In the genomic region with DNA sequence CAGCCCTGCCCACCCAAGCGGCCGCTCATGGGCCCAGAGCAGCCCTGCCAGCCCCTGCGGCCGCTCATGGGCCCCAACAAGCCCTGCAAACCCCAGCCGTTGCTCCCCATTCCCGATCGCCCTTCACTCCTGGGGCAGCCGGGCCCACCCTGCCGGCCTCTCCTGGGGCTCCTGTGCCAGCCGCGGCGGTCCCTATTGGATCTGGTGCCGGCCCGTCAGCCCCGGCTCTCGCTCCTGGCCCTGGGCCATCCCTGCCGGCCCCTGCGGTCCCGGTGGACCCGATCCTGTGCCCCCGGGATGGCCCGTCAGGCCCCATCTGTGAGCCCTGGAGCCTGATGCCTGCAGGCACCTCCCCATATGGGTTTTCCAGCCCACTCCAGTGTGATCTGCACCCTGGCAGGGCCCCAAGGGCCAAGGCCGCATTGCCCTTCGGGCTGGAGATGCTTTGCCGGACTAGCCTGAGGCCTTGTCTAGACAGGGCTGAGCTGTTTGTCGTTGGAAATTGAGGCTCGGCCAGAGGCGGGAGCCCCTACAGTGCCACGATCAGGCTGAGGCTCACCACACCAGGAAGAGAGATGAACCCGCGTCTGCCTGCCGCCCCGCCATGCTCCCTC, we compare ENCODE assay signal across 2 cellular contexts.
TF ChIP-seq lines count a peak whose summit lies in the region.

No MANE protein-coding gene starts in this region.

TF ChIP-seq in HepG2, 621 proteins besides CTCF, POLR2A, EP300 and RAD21:
- TF ChIP-seq ZNF687 (CRISPR knock-in tag; IDR thresholded peaks at IDR 0.05) (peak; percentile 35), ZNF816 (CRISPR knock-in tag; IDR thresholded peaks at IDR 0.05; ENCODE audit: borderline replicate concordance) (no peak), ZBTB38 (CRISPR knock-in tag; IDR thresholded peaks at IDR 0.05) (0 out of 2 replicates have a peak, but pooled peaks have one; percentile 35)

TF ChIP-seq in K562, 482 proteins besides CTCF, POLR2A, EP300 and RAD21:
- no peak for TF ChIP-seq ZNF830 (CRISPR knock-in tag; IDR thresholded peaks at IDR 0.05)
- peak; percentile 9; the same call in 1 of the 2 replicates for TF ChIP-seq POLR2G (IDR thresholded peaks at IDR 0.05; ENCODE audit: low read depth, low read length)
TF ChIP-seq in K562: peak in this region for 1.
